In genomic region chr20:33733654-33734576, GRCh38 we compare ENCODE assay signal across 7 cellular contexts.
DNase-seq lines count a peak whose midpoint lies in the region; ATAC-seq and FAIRE-seq lines count a peak whose summit lies in the region.

No MANE protein-coding gene starts in this region.

- peaks cover 6% of the 10 kb centered on the region for H3K9me3 Mint-ChIP-seq in central memory CD8-positive, alpha-beta T cell
- H3K9me3 Mint-ChIP-seq in memory B cell, result peaks cover 8% of the 10 kb centered on the region

- no peak for ATAC-seq in central memory CD8-positive, alpha-beta T cell (replicated peaks; ENCODE audit: extremely low read depth, poor library complexity, severe bottlenecking)
- peak; percentile 9 for ATAC-seq in memory B cell (ENCODE audit: low read depth)

- no peaks in the 10 kb centered on the region for H3K27me3 Mint-ChIP-seq in central memory CD8-positive, alpha-beta T cell
- no peaks in the 10 kb centered on the region for H3K27me3 Mint-ChIP-seq in memory B cell

- H3K27ac Mint-ChIP-seq in central memory CD8-positive, alpha-beta T cell (ENCODE audit: low read depth), result peak overlapping the region; percentile 7
- H3K27ac Mint-ChIP-seq in memory B cell, result peak overlapping the region; percentile 87

- peaks cover 3% of the 10 kb centered on the region for H3K36me3 Mint-ChIP-seq in central memory CD8-positive, alpha-beta T cell (ENCODE audit: insufficient read depth)
- H3K36me3 Mint-ChIP-seq in memory B cell, result peaks cover 13% of the 10 kb centered on the region

- peak overlapping the region; percentile 85 for H3K4me3 Mint-ChIP-seq in central memory CD8-positive, alpha-beta T cell
- H3K4me3 Mint-ChIP-seq in memory B cell, result peak overlapping the region; percentile 91

- peaks cover 38% of the 10 kb centered on the region for H3K4me1 Mint-ChIP-seq in central memory CD8-positive, alpha-beta T cell
- H3K4me1 Mint-ChIP-seq in memory B cell, result peaks cover 21% of the 10 kb centered on the region

- peak; percentile 54 for FAIRE-seq in GM18507 (lab: Jason Lieb, UNC)

- DNase-seq in GM18507 (ENCODE audit: extremely low spot score, insufficient read length, low read depth) (no peak), NOMO-1 treated with dmso at 0.1 percent for 144 hours (lab: John Stamatoyannopoulos, UW; ENCODE audit: unreplicated experiment) (peak; percentile 62), memory B cell (ENCODE audit: low spot score in 2 of 2) (peak; percentile 27 to 37), NCI-H1048 (lab: John Stamatoyannopoulos, UW) (no peak), DMS79 treated with DMSO at 0.1 percent for 48 hours (lab: John Stamatoyannopoulos, UW) (no peak), iPS-NIHi11 (ENCODE audit: low spot score) (no peak)
- DNase-seq in central memory CD8-positive, alpha-beta T cell (ENCODE audit: low spot score in 2 of 2), result no peak

Comparison
In these comparisons a context has a peak if more than half of its experiments do, and no peak if none do; other contexts are left out.
1. DNase-seq: peak in NOMO-1 treated with dmso at 0.1 percent for 144 hours (single experiment) and memory B cell (2 of 2); none in GM18507 (single experiment), central memory CD8-positive, alpha-beta T cell (0 of 2), NCI-H1048 (single experiment), DMS79 treated with DMSO at 0.1 percent for 48 hours (single experiment) and iPS-NIHi11 (single experiment).